In genomic region chr2:145277922-145278321, GRCh38 we compare ENCODE assay signal across 24 cellular contexts.
A peak's percentile ranks its signal among the peaks of the same experiment; 100 is the strongest.
DNase-seq lines count a peak whose midpoint lies in the region; ATAC-seq, FAIRE-seq and TF ChIP-seq lines count a peak whose summit lies in the region.
"Had no signal": no experiment of that assay in that cellular context is flagged by ENCODE, and none has a peak within 500 bp of the region (broad histone marks: within the 10 kb centered on the region; RNA-seq: fewer than 3 reads in every experiment).

No MANE protein-coding gene starts in this region.

- H3K36me3 Mint-ChIP-seq in naive thymus-derived CD8-positive, alpha-beta T cell, result peaks cover 0 to 5% (median 0%) of the 10 kb centered on the region in 3 donors
- H3K36me3 Mint-ChIP-seq: naive thymus-derived CD4-positive, alpha-beta T cell had no signal

- H3K9me3 Mint-ChIP-seq in naive thymus-derived CD8-positive, alpha-beta T cell, result peaks cover 0 to 14% (median 4%) of the 10 kb centered on the region in 9 donors

- peaks cover 0 to 29% (median 8%) of the 10 kb centered on the region in 5 donors for H3K27me3 Mint-ChIP-seq in naive thymus-derived CD8-positive, alpha-beta T cell

- FAIRE-seq in bronchial epithelial cell (lab: Jason Lieb, UNC), result no peak

- no peak for ATAC-seq in naive thymus-derived CD8-positive, alpha-beta T cell
- ATAC-seq: activated CD4-positive, alpha-beta T cell treated with anti-CD3 and anti-CD28 coated beads for 36 hours; HCT116; left ventricle myocardium superior; naive thymus-derived CD4-positive, alpha-beta T cell had no signal

- H3K4me1 Mint-ChIP-seq in naive thymus-derived CD8-positive, alpha-beta T cell, result no peaks in the 10 kb centered on the region
- H3K4me1 Mint-ChIP-seq: activated CD4-positive, alpha-beta T cell treated with anti-CD3 and anti-CD28 coated beads for 36 hours; naive thymus-derived CD4-positive, alpha-beta T cell had no signal

- no peak overlapping the region for H3K27ac Mint-ChIP-seq in naive thymus-derived CD8-positive, alpha-beta T cell
- H3K27ac Mint-ChIP-seq: activated CD4-positive, alpha-beta T cell treated with anti-CD3 and anti-CD28 coated beads for 36 hours; activated T-cell treated with anti-CD3 and anti-CD28 coated beads, Interleukin-2, amount 50 U/mL, for 24 hours; naive thymus-derived CD4-positive, alpha-beta T cell had no signal

- no peaks in the 10 kb centered on the region for H3K27me3 ChIP-seq in bronchial epithelial cell (ENCODE audit: control insufficient read depth, insufficient read depth, low read length)
- H3K27me3 ChIP-seq: BE2C, brain microvascular endothelial cell had no signal

- no peaks in the 10 kb centered on the region for H3K36me3 ChIP-seq in bronchial epithelial cell (ENCODE audit: control insufficient read depth, insufficient read depth, low read length)
- H3K36me3 ChIP-seq: BE2C, brain microvascular endothelial cell had no signal

- no peak overlapping the region for H3K4me3 ChIP-seq in bronchial epithelial cell (ENCODE audit: low read depth, low read length)

- DNase-seq in AG08396 (ENCODE audit: low spot score) (peak; percentile 7), HT1080 (ENCODE audit: low read depth) (peak; percentile 13), bronchial epithelial cell (ENCODE audit: low read depth) (peak; percentile 51), hepatic stellate cell (ENCODE audit: low spot score) (peak; percentile 0), NCI-H146 (lab: John Stamatoyannopoulos, UW) (no peak)
- no peak for DNase-seq in stimulated activated CD4-positive, alpha-beta T cell treated with anti-CD3 and anti-CD28 coated beads, Interleukin-4, amount 100 ng/mL, for 24 hours
- no peak for DNase-seq in naive thymus-derived CD8-positive, alpha-beta T cell
- DNase-seq in activated CD4-positive, alpha-beta T cell treated with anti-CD3 and anti-CD28 coated beads, Interleukin-2, amount 50 U/mL, for 1 hour, result no peak
- DNase-seq: activated CD4-positive, alpha-beta T cell treated with anti-CD3 and anti-CD28 coated beads for 36 hours; activated gamma-delta T cell treated with Interleukin-2 at 50 U/mL for 16 hours; activated T-cell treated with anti-CD3 and anti-CD28 coated beads, Interleukin-2, amount 50 U/mL, for 24 hours; BE2C; brain microvascular endothelial cell; effector CD4-positive, alpha-beta T cell; erythroblast; left ventricle myocardium superior; naive thymus-derived CD4-positive, alpha-beta T cell; NCI-H1436 treated with DMSO at 0.1 percent for 48 hours; NCI-H2107; NCI-H446; NCI-H82; stimulated activated naive CD4-positive, alpha-beta T cell treated with Interleukin-2 at 50 U/mL for 16 hours; T-helper 2 cell had no signal

- POLR2A ChIA-PET in naive thymus-derived CD8-positive, alpha-beta T cell (lab: Charles Lee), result no interaction called here

- no peak overlapping the region for H3K4me3 Mint-ChIP-seq in naive thymus-derived CD8-positive, alpha-beta T cell
- H3K4me3 Mint-ChIP-seq: activated CD4-positive, alpha-beta T cell treated with anti-CD3 and anti-CD28 coated beads for 36 hours; activated T-cell treated with anti-CD3 and anti-CD28 coated beads, Interleukin-2, amount 50 U/mL, for 24 hours; naive thymus-derived CD4-positive, alpha-beta T cell had no signal

- no peak for TF ChIP-seq CTCF in bronchial epithelial cell (IDR thresholded peaks at IDR 0.05; ENCODE audit: insufficient read depth, low read length, severe bottlenecking)

Comparison
In these comparisons a context has a peak if more than half of its experiments do, and no peak if none do; other contexts are left out.
1. DNase-seq: peak in AG08396 (single experiment), HT1080 (single experiment), bronchial epithelial cell (single experiment) and hepatic stellate cell (single experiment); none in stimulated activated CD4-positive, alpha-beta T cell treated with anti-CD3 and anti-CD28 coated beads, Interleukin-4, amount 100 ng/mL, for 24 hours (single experiment), NCI-H146 (single experiment), naive thymus-derived CD8-positive, alpha-beta T cell (0 of 10) and activated CD4-positive, alpha-beta T cell treated with anti-CD3 and anti-CD28 coated beads, Interleukin-2, amount 50 U/mL, for 1 hour (single experiment).